1 cellular context compared by ENCODE assay signal in the genomic region with DNA sequence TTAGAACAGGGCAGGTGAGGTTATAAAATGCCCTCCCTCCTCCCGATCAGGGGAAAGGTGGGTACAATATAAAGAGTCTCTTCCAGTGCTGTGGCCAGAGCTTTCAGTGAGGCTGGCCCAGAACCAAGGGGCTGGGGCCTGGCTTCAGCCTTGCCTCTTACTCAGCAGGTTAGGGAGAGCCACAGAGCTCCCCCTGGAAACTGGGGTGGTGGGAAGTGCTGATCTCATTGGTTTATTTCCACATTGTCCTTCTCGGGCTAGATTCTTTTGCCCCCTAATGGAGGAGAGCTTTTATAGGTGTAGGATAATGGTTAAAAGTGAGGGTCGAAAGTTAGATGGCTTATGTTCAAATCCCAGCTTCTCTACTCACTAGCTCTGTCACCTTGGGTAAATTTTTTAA.
TF ChIP-seq lines count a peak whose summit lies in the region.

No MANE protein-coding gene starts in this region.

TF ChIP-seq in K562, 482 proteins besides CTCF, POLR2A, EP300 and RAD21 (continued from another document):
- TF ChIP-seq SAFB (IDR thresholded peaks at IDR 0.05; ENCODE audit: borderline replicate concordance, low read depth, low read length) = no peak
- no peak for TF ChIP-seq RCOR1 (IDR thresholded peaks at IDR 0.05; ENCODE audit: borderline replicate concordance in 1 of 2, low read depth in 2 of 2, low read length in 2 of 2)
- peak; percentile 52; the same call in 1 of the 2 replicates for TF ChIP-seq C11orf30 (IDR thresholded peaks at IDR 0.05; ENCODE audit: low read depth)
- no peak for TF ChIP-seq SIRT6 (IDR thresholded peaks at IDR 0.05; ENCODE audit: low read depth, low read length)
- TF ChIP-seq TSC22D4 (tag; IDR thresholded peaks at IDR 0.05) = no peak
- peak; percentile 10; the same call in 1 of the 2 replicates for TF ChIP-seq MAFK (IDR thresholded peaks at IDR 0.05; ENCODE audit: low read length)
- TF ChIP-seq LCOR (CRISPR knock-in tag; IDR thresholded peaks at IDR 0.05) = no peak
- TF ChIP-seq EZH2 (IDR thresholded peaks at IDR 0.05; ENCODE audit: borderline replicate concordance, low read depth, low read length) = no peak
- no peak for TF ChIP-seq ZNF589 (CRISPR knock-in tag; IDR thresholded peaks at IDR 0.05; ENCODE audit: low read depth)
- peak; percentile 65 for TF ChIP-seq ZNF316 (IDR thresholded peaks at IDR 0.05)
- TF ChIP-seq, protein P1, sequence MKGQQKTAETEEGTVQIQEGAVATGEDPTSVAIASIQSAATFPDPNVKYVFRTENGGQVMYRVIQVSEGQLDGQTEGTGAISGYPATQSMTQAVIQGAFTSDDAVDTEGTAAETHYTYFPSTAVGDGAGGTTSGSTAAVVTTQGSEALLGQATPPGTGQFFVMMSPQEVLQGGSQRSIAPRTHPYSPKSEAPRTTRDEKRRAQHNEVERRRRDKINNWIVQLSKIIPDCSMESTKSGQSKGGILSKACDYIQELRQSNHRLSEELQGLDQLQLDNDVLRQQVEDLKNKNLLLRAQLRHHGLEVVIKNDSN (CRISPR knock-in tag; IDR thresholded peaks at IDR 0.05) = no peak
- no peak for TF ChIP-seq CBFA2T3 (IDR thresholded peaks at IDR 0.05)
- TF ChIP-seq JUND (IDR thresholded peaks at IDR 0.05; ENCODE audit: borderline replicate concordance, low read depth, low read length) = no peak
- no peak for TF ChIP-seq JUND (tag; IDR thresholded peaks at IDR 0.05; ENCODE audit: borderline replicate concordance, low read depth, low read length)
- TF ChIP-seq EP400 (IDR thresholded peaks at IDR 0.05) = peak; percentile 29; the same call in 1 of the 2 replicates
- no peak for TF ChIP-seq TAF15 (IDR thresholded peaks at IDR 0.05; ENCODE audit: low read depth, low read length)
- no peak for TF ChIP-seq FUS (optimal IDR thresholded peaks at IDR 0.05; ENCODE audit: low read depth, low read length)
- TF ChIP-seq, protein P2, sequence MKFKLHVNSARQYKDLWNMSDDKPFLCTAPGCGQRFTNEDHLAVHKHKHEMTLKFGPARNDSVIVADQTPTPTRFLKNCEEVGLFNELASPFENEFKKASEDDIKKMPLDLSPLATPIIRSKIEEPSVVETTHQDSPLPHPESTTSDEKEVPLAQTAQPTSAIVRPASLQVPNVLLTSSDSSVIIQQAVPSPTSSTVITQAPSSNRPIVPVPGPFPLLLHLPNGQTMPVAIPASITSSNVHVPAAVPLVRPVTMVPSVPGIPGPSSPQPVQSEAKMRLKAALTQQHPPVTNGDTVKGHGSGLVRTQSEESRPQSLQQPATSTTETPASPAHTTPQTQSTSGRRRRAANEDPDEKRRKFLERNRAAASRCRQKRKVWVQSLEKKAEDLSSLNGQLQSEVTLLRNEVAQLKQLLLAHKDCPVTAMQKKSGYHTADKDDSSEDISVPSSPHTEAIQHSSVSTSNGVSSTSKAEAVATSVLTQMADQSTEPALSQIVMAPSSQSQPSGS (CRISPR knock-in tag; IDR thresholded peaks at IDR 0.05) = no peak
- TF ChIP-seq POLR2AphosphoS2 (IDR thresholded peaks at IDR 0.05; ENCODE audit: low read length) = no peak
- TF ChIP-seq, protein P3, sequence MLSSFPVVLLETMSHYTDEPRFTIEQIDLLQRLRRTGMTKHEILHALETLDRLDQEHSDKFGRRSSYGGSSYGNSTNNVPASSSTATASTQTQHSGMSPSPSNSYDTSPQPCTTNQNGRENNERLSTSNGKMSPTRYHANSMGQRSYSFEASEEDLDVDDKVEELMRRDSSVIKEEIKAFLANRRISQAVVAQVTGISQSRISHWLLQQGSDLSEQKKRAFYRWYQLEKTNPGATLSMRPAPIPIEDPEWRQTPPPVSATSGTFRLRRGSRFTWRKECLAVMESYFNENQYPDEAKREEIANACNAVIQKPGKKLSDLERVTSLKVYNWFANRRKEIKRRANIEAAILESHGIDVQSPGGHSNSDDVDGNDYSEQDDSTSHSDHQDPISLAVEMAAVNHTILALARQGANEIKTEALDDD (IDR thresholded peaks at IDR 0.05) = peak; percentile 34; the same call in 1 of the 2 replicates
- TF ChIP-seq MBD2 (IDR thresholded peaks at IDR 0.05; ENCODE audit: borderline replicate concordance, low read depth) = no peak
- no peak for TF ChIP-seq HSF4 (CRISPR knock-in tag; IDR thresholded peaks at IDR 0.05; ENCODE audit: borderline replicate concordance)
- TF ChIP-seq, protein P4, sequence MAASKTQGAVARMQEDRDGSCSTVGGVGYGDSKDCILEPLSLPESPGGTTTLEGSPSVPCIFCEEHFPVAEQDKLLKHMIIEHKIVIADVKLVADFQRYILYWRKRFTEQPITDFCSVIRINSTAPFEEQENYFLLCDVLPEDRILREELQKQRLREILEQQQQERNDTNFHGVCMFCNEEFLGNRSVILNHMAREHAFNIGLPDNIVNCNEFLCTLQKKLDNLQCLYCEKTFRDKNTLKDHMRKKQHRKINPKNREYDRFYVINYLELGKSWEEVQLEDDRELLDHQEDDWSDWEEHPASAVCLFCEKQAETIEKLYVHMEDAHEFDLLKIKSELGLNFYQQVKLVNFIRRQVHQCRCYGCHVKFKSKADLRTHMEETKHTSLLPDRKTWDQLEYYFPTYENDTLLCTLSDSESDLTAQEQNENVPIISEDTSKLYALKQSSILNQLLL (CRISPR knock-in tag; IDR thresholded peaks at IDR 0.05; ENCODE audit: borderline replicate concordance) = no peak
- no peak for TF ChIP-seq TEAD4 (IDR thresholded peaks at IDR 0.05; ENCODE audit: low read length)
- TF ChIP-seq TEAD4 (CRISPR knock-in tag; IDR thresholded peaks at IDR 0.05; ENCODE audit: borderline replicate concordance) = no peak
- TF ChIP-seq TEAD2 (tag; IDR thresholded peaks at IDR 0.05) = no peak
- no peak for TF ChIP-seq CBFB (CRISPR knock-in tag; IDR thresholded peaks at IDR 0.05)
- TF ChIP-seq, protein P5, sequence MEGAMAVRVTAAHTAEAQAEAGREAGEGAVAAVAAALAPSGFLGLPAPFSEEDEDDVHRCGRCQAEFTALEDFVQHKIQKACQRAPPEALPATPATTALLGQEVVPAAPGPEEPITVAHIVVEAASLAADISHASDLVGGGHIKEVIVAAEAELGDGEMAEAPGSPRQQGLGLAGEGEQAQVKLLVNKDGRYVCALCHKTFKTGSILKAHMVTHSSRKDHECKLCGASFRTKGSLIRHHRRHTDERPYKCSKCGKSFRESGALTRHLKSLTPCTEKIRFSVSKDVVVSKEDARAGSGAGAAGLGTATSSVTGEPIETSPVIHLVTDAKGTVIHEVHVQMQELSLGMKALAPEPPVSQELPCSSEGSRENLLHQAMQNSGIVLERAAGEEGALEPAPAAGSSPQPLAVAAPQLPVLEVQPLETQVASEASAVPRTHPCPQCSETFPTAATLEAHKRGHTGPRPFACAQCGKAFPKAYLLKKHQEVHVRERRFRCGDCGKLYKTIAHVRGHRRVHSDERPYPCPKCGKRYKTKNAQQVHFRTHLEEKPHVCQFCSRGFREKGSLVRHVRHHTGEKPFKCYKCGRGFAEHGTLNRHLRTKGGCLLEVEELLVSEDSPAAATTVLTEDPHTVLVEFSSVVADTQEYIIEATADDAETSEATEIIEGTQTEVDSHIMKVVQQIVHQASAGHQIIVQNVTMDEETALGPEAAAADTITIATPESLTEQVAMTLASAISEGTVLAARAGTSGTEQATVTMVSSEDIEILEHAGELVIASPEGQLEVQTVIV (CRISPR knock-in tag; IDR thresholded peaks at IDR 0.05; ENCODE audit: borderline replicate concordance) = no peak
- peak; percentile 54 for TF ChIP-seq NFE2 (IDR thresholded peaks at IDR 0.05; ENCODE audit: low read depth)
- TF ChIP-seq GABPA (tag; conservative IDR thresholded peaks at IDR 0.05; ENCODE audit: low read depth) = no peak
- no peak for TF ChIP-seq PURB (CRISPR knock-in tag; IDR thresholded peaks at IDR 0.05; ENCODE audit: low read depth)
- no peak for TF ChIP-seq ZKSCAN1 (IDR thresholded peaks at IDR 0.05; ENCODE audit: low read depth, low read length)
- no peak for TF ChIP-seq TBL1XR1 (IDR thresholded peaks at IDR 0.05; ENCODE audit: low read length in 2 of 2)
- no peak for TF ChIP-seq NFXL1 (CRISPR knock-in tag; IDR thresholded peaks at IDR 0.05)
- no peak for TF ChIP-seq ZNF12 (CRISPR knock-in tag; IDR thresholded peaks at IDR 0.05)
- TF ChIP-seq, protein P6, sequence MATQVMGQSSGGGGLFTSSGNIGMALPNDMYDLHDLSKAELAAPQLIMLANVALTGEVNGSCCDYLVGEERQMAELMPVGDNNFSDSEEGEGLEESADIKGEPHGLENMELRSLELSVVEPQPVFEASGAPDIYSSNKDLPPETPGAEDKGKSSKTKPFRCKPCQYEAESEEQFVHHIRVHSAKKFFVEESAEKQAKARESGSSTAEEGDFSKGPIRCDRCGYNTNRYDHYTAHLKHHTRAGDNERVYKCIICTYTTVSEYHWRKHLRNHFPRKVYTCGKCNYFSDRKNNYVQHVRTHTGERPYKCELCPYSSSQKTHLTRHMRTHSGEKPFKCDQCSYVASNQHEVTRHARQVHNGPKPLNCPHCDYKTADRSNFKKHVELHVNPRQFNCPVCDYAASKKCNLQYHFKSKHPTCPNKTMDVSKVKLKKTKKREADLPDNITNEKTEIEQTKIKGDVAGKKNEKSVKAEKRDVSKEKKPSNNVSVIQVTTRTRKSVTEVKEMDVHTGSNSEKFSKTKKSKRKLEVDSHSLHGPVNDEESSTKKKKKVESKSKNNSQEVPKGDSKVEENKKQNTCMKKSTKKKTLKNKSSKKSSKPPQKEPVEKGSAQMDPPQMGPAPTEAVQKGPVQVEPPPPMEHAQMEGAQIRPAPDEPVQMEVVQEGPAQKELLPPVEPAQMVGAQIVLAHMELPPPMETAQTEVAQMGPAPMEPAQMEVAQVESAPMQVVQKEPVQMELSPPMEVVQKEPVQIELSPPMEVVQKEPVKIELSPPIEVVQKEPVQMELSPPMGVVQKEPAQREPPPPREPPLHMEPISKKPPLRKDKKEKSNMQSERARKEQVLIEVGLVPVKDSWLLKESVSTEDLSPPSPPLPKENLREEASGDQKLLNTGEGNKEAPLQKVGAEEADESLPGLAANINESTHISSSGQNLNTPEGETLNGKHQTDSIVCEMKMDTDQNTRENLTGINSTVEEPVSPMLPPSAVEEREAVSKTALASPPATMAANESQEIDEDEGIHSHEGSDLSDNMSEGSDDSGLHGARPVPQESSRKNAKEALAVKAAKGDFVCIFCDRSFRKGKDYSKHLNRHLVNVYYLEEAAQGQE (CRISPR knock-in tag; IDR thresholded peaks at IDR 0.05; ENCODE audit: low read depth) = no peak
- TF ChIP-seq, protein P7, sequence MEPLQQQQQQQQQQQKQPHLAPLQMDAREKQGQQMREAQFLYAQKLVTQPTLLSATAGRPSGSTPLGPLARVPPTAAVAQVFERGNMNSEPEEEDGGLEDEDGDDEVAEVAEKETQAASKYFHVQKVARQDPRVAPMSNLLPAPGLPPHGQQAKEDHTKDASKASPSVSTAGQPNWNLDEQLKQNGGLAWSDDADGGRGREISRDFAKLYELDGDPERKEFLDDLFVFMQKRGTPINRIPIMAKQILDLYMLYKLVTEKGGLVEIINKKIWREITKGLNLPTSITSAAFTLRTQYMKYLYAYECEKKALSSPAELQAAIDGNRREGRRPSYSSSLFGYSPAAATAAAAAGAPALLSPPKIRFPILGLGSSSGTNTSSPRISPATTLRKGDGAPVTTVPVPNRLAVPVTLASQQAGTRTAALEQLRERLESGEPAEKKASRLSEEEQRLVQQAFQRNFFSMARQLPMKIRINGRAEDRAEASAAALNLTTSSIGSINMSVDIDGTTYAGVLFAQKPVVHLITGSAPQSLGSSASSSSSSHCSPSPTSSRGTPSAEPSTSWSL (CRISPR knock-in tag; IDR thresholded peaks at IDR 0.05; ENCODE audit: borderline replicate concordance) = no peak
